ENCODE assay signal across 16 cellular contexts in genomic region chrX:40076750-40077149, GRCh38. TPM values are rescaled to one million over a fixed set of nuclear protein-coding genes. Genes with fewer than 3 reads are reported as not detected.
DNase-seq lines count a peak whose midpoint lies in the region; ATAC-seq and TF ChIP-seq lines count a peak whose summit lies in the region.
"Had no signal": no experiment of that assay in that cellular context is flagged by ENCODE, and none has a peak within 500 bp of the region (broad histone marks: within the 10 kb centered on the region; RNA-seq: fewer than 3 reads in every experiment).

No MANE protein-coding gene starts in this region.

- POLR2A ChIA-PET in WTC11 (lab: Charles Lee): no interaction called here

- no peaks in the 10 kb centered on the region for H3K27me3 ChIP-seq in mesendoderm (ENCODE audit: insufficient read depth, low read length, poor library complexity)

- H3K4me2 ChIP-seq in mesendoderm (ENCODE audit: low read length): no peak overlapping the region

- CTCF ChIA-PET in WTC11 (lab: Charles Lee): no interaction called here

- no peaks in the 10 kb centered on the region for H3K9me3 Mint-ChIP-seq in activated T-cell treated with anti-CD3 and anti-CD28 coated beads, Interleukin-2, amount 50 U/mL, for 24 hours
- H3K9me3 Mint-ChIP-seq in activated T-cell treated with anti-CD3 and anti-CD28 coated beads, Interleukin-2, amount 50 U/mL, for 4 hours: no peaks in the 10 kb centered on the region
- no peaks in the 10 kb centered on the region for H3K9me3 Mint-ChIP-seq in WTC11
- H3K9me3 Mint-ChIP-seq in chondrocyte (ENCODE audit: low read depth): no peaks in the 10 kb centered on the region
- H3K9me3 Mint-ChIP-seq in stimulated activated effector memory CD8-positive, alpha-beta T cell treated with anti-CD3 and anti-CD28 coated beads, Interleukin-12 subunit alpha, Interleukin-12 subunit beta, amount 100 ng/mL, for 72 hours: no peaks in the 10 kb centered on the region

- H2AK5ac ChIP-seq in mesendoderm (ENCODE audit: low read length): no peak overlapping the region

- no peak overlapping the region for H2BK5ac ChIP-seq in mesendoderm (ENCODE audit: low read length)

- peaks cover 45% of the 10 kb centered on the region for H3K27me3 Mint-ChIP-seq in activated T-cell treated with anti-CD3 and anti-CD28 coated beads, Interleukin-2, amount 50 U/mL, for 24 hours
- no peaks in the 10 kb centered on the region for H3K27me3 Mint-ChIP-seq in activated T-cell treated with anti-CD3 and anti-CD28 coated beads, Interleukin-2, amount 50 U/mL, for 4 hours (ENCODE audit: low read depth)
- H3K27me3 Mint-ChIP-seq in WTC11 (ENCODE audit: low read depth): no peaks in the 10 kb centered on the region
- H3K27me3 Mint-ChIP-seq in chondrocyte (ENCODE audit: low read depth): no peaks in the 10 kb centered on the region

- H3K36me3 Mint-ChIP-seq in activated T-cell treated with anti-CD3 and anti-CD28 coated beads, Interleukin-2, amount 50 U/mL, for 24 hours (ENCODE audit: low read depth): peaks cover 70% of the 10 kb centered on the region
- H3K36me3 Mint-ChIP-seq in activated T-cell treated with anti-CD3 and anti-CD28 coated beads, Interleukin-2, amount 50 U/mL, for 4 hours (ENCODE audit: insufficient read depth): peaks cover 13% of the 10 kb centered on the region
- H3K36me3 Mint-ChIP-seq in WTC11 (peaks cover 39% of the 10 kb centered on the region), chondrocyte (ENCODE audit: low read depth) (peaks cover 9% of the 10 kb centered on the region)
- peaks cover 90% of the 10 kb centered on the region for H3K36me3 Mint-ChIP-seq in stimulated activated effector memory CD8-positive, alpha-beta T cell treated with anti-CD3 and anti-CD28 coated beads, Interleukin-12 subunit alpha, Interleukin-12 subunit beta, amount 100 ng/mL, for 72 hours

- no CpG with 5 or more reads among the region's 6 CpGs for WGBS in mesendoderm (ENCODE audit: extremely low coverage, insufficient coverage, low lambda C conversion rate)

- DNase-seq in activated T-cell treated with anti-CD3 and anti-CD28 coated beads, Interleukin-2, amount 50 U/mL, for 24 hours: no peak
- no peak for DNase-seq in activated T-cell treated with anti-CD3 and anti-CD28 coated beads, Interleukin-2, amount 50 U/mL, for 4 hours
- DNase-seq in WTC11 (ENCODE audit: low spot score) (no peak), chondrocyte (ENCODE audit: low spot score) (peak; percentile 6), middle frontal gyrus (ENCODE audit: extremely low spot score, low spot score) (no peak), mesendoderm (no peak)
- DNase-seq in stimulated activated effector memory CD8-positive, alpha-beta T cell treated with anti-CD3 and anti-CD28 coated beads, Interleukin-12 subunit alpha, Interleukin-12 subunit beta, amount 100 ng/mL, for 72 hours (ENCODE audit: low spot score in 2 of 2): no peak
- DNase-seq: COR-L47, Karpas-422, NCI-H1417, NCI-H1930, NCI-H2171, NCI-H774 had no signal

- H3K23ac ChIP-seq in mesendoderm (ENCODE audit: low read length): no peak overlapping the region

- H3K36me3 ChIP-seq in mesendoderm (ENCODE audit: control insufficient read depth, insufficient read depth, low read length): peaks cover 4% of the 10 kb centered on the region

- no peaks in the 10 kb centered on the region for H3K4me1 ChIP-seq in mesendoderm (ENCODE audit: control insufficient read depth, low read depth, low read length)
- H3K4me1 ChIP-seq: HAP-1 had no signal

- no peak overlapping the region for H2BK15ac ChIP-seq in mesendoderm (replicated peaks; ENCODE audit: low read depth)

- no peak overlapping the region for H4K8ac ChIP-seq in mesendoderm (ENCODE audit: low read depth, low read length)

- H3K79me1 ChIP-seq in mesendoderm (ENCODE audit: low read length): no peaks in the 10 kb centered on the region

- ATAC-seq in activated T-cell treated with anti-CD3 and anti-CD28 coated beads, Interleukin-2, amount 50 U/mL, for 4 hours: no peak
- ATAC-seq in WTC11 (no peak), GM21390 (IDR thresholded peaks at IDR 0.05; ENCODE audit: unreplicated experiment) (no peak)
- no peak for ATAC-seq in stimulated activated effector memory CD8-positive, alpha-beta T cell treated with anti-CD3 and anti-CD28 coated beads, Interleukin-12 subunit alpha, Interleukin-12 subunit beta, amount 100 ng/mL, for 72 hours

- no peak overlapping the region for H3K27ac ChIP-seq in mesendoderm (ENCODE audit: low read depth, low read length)

- no peak overlapping the region for H3K4me3 ChIP-seq in mesendoderm (ENCODE audit: low read length)
- H3K4me3 ChIP-seq: HAP-1 had no signal

- H3K4me3 Mint-ChIP-seq in activated T-cell treated with anti-CD3 and anti-CD28 coated beads, Interleukin-2, amount 50 U/mL, for 24 hours: no peak overlapping the region
- H3K4me3 Mint-ChIP-seq in activated T-cell treated with anti-CD3 and anti-CD28 coated beads, Interleukin-2, amount 50 U/mL, for 4 hours: no peak overlapping the region
- H3K4me3 Mint-ChIP-seq in WTC11 (no peak overlapping the region), chondrocyte (ENCODE audit: unreplicated experiment) (no peak overlapping the region)
- no peak overlapping the region for H3K4me3 Mint-ChIP-seq in stimulated activated effector memory CD8-positive, alpha-beta T cell treated with anti-CD3 and anti-CD28 coated beads, Interleukin-12 subunit alpha, Interleukin-12 subunit beta, amount 100 ng/mL, for 72 hours
- H3K4me3 Mint-ChIP-seq: CD14-positive monocyte had no signal

- no peak overlapping the region for H4K5ac ChIP-seq in mesendoderm (ENCODE audit: low read length)

- no peak overlapping the region for H3K4ac ChIP-seq in mesendoderm (ENCODE audit: low read depth, low read length)

- H2BK120ac ChIP-seq in mesendoderm (ENCODE audit: low read depth, low read length): no peak overlapping the region

- H3K18ac ChIP-seq in mesendoderm (ENCODE audit: low read length): no peak overlapping the region

- TF ChIP-seq CTCF in WTC11 (IDR thresholded peaks at IDR 0.05) (no peak), chondrocyte (IDR thresholded peaks at IDR 0.05) (no peak)

- H3K9ac ChIP-seq in mesendoderm (ENCODE audit: low read length): no peak overlapping the region

- H3K4me1 Mint-ChIP-seq in activated T-cell treated with anti-CD3 and anti-CD28 coated beads, Interleukin-2, amount 50 U/mL, for 24 hours (ENCODE audit: low read depth): peaks cover 47% of the 10 kb centered on the region
- peaks cover 32% of the 10 kb centered on the region for H3K4me1 Mint-ChIP-seq in activated T-cell treated with anti-CD3 and anti-CD28 coated beads, Interleukin-2, amount 50 U/mL, for 4 hours (ENCODE audit: low read depth)
- H3K4me1 Mint-ChIP-seq in WTC11 (peaks cover 52% of the 10 kb centered on the region), chondrocyte (ENCODE audit: low read depth) (no peaks in the 10 kb centered on the region)
- peaks cover 46% of the 10 kb centered on the region for H3K4me1 Mint-ChIP-seq in stimulated activated effector memory CD8-positive, alpha-beta T cell treated with anti-CD3 and anti-CD28 coated beads, Interleukin-12 subunit alpha, Interleukin-12 subunit beta, amount 100 ng/mL, for 72 hours

- H3K79me2 ChIP-seq in mesendoderm (ENCODE audit: control insufficient read depth, insufficient read depth, low read length): peaks cover 23% of the 10 kb centered on the region

- H3K27ac Mint-ChIP-seq in activated T-cell treated with anti-CD3 and anti-CD28 coated beads, Interleukin-2, amount 50 U/mL, for 24 hours: peak overlapping the region; percentile 22
- H3K27ac Mint-ChIP-seq in WTC11 (peak overlapping the region; percentile 65; the same call in 1 of the 2 replicates), chondrocyte (ENCODE audit: unreplicated experiment) (no peak overlapping the region)
- H3K27ac Mint-ChIP-seq in stimulated activated effector memory CD8-positive, alpha-beta T cell treated with anti-CD3 and anti-CD28 coated beads, Interleukin-12 subunit alpha, Interleukin-12 subunit beta, amount 100 ng/mL, for 72 hours: peak overlapping the region; percentile 45
- H3K27ac Mint-ChIP-seq: CD14-positive monocyte had no signal

- no peak overlapping the region for H3K56ac ChIP-seq in mesendoderm (ENCODE audit: low read length)

TF ChIP-seq in WTC11, 78 proteins besides CTCF, POLR2A, EP300 and RAD21:
- no peak for TF ChIP-seq JAZF1 (CRISPR knock-in tag; IDR thresholded peaks at IDR 0.05)
- no peak for TF ChIP-seq ZNF423 (CRISPR knock-in tag; IDR thresholded peaks at IDR 0.05)
- TF ChIP-seq, protein P1, sequence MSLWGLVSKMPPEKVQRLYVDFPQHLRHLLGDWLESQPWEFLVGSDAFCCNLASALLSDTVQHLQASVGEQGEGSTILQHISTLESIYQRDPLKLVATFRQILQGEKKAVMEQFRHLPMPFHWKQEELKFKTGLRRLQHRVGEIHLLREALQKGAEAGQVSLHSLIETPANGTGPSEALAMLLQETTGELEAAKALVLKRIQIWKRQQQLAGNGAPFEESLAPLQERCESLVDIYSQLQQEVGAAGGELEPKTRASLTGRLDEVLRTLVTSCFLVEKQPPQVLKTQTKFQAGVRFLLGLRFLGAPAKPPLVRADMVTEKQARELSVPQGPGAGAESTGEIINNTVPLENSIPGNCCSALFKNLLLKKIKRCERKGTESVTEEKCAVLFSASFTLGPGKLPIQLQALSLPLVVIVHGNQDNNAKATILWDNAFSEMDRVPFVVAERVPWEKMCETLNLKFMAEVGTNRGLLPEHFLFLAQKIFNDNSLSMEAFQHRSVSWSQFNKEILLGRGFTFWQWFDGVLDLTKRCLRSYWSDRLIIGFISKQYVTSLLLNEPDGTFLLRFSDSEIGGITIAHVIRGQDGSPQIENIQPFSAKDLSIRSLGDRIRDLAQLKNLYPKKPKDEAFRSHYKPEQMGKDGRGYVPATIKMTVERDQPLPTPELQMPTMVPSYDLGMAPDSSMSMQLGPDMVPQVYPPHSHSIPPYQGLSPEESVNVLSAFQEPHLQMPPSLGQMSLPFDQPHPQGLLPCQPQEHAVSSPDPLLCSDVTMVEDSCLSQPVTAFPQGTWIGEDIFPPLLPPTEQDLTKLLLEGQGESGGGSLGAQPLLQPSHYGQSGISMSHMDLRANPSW (CRISPR knock-in tag; conservative IDR thresholded peaks at IDR 0.05; ENCODE audit: low read depth): no peak
- no peak for TF ChIP-seq ZNF396 (CRISPR knock-in tag; IDR thresholded peaks at IDR 0.05; ENCODE audit: borderline replicate concordance)
- no peak for TF ChIP-seq FOXK1 (CRISPR knock-in tag; IDR thresholded peaks at IDR 0.05)
- no peak for TF ChIP-seq ATF1 (CRISPR knock-in tag; IDR thresholded peaks at IDR 0.05)
- TF ChIP-seq ZBTB21 (CRISPR knock-in tag; IDR thresholded peaks at IDR 0.05; ENCODE audit: borderline replicate concordance): no peak

RNA-seq across cellular contexts. Expression of gene BCOR, which starts 21.0 kb away (rescaled TPM):
- total RNA-seq in activated T-cell treated with anti-CD3 and anti-CD28 coated beads, Interleukin-2, amount 50 U/mL, for 4 hours: 10 to 100 TPM; 53.4 to 58.5 (median 54.5) TPM
- total RNA-seq in WTC11 (2021) (41.1 to 44.5 TPM (median 43.1 TPM) in 3 replicates), chondrocyte (10.8 to 19.0 TPM (median 11.0 TPM) in 3 replicates)
- polyA plus RNA-seq in mesendoderm (2013, experiment 1 of 2): 14.6 TPM
- polyA plus RNA-seq in mesendoderm (2013, experiment 2 of 2): 14.9 TPM
